In genomic region chr3:194137314-194138097, GRCh38 we compare ENCODE assay signal across 8 cellular contexts. TPM values are rescaled to one million over a fixed set of nuclear protein-coding genes. Genes with fewer than 3 reads are reported as not detected.
DNase-seq lines count a peak whose midpoint lies in the region; ATAC-seq and TF ChIP-seq lines count a peak whose summit lies in the region.

No MANE protein-coding gene starts in this region.

- peak; percentile 39 for ATAC-seq in GM21447 (IDR thresholded peaks at IDR 0.05; ENCODE audit: unreplicated experiment)

- DNase-seq in EL = peak; percentile 58
- DNase-seq in T-helper 2 cell = peak in 4 of 5 experiments; percentile 20 to 42 (median 30)
- peak; percentile 72 for DNase-seq in MCF 10A (ENCODE audit: unreplicated experiment)
- DNase-seq in iris pigment epithelial cell (ENCODE audit: low read depth) = peak; percentile 69
- peak; percentile 41 for DNase-seq in stimulated activated CD4-positive, alpha-beta T cell treated with anti-CD3 and anti-CD28 coated beads, Interleukin-12 subunit alpha, Interleukin-12 subunit beta, amount 100 ng/mL, for 4 hours
- no peak for DNase-seq in NCI-H1048 (lab: John Stamatoyannopoulos, UW)

- H3K27ac Mint-ChIP-seq in MCF 10A (ENCODE audit: low read depth, unreplicated experiment) = peak overlapping the region; percentile 74

- intact Hi-C loops in MCF 10A (cut with micrococcal nuclease) = loop anchor here (2.0 to 10.0 kb wide), 2 partner anchors 267 to 473 kb away; no protein-coding TSS in a partner anchor

- TF ChIP-seq CTCF in MCF 10A (IDR thresholded peaks at IDR 0.05; ENCODE audit: unreplicated experiment) = peak; percentile 53

- H3K27me3 Mint-ChIP-seq in MCF 10A (ENCODE audit: insufficient read depth, unreplicated experiment) = no peaks in the 10 kb centered on the region

- no peaks in the 10 kb centered on the region for H3K9me3 Mint-ChIP-seq in MCF 10A (ENCODE audit: unreplicated experiment)

- BruUV-seq in MCF 10A (replicated peaks; lab: Mats Ljungman, UMichigan) = no TSS peak

- POLR2A ChIA-PET in MCF 10A (lab: Yijun Ruan, JAX) = interaction anchor here (0.7 to 10.1 kb wide), 18 partner anchors 24 to 355 kb away, joined by 3 to 193 read pairs (median 18); no protein-coding TSS in a partner anchor

- TF ChIP-seq EP300 in Ishikawa (IDR thresholded peaks at IDR 0.05; ENCODE audit: borderline replicate concordance) = peak; percentile 88

- TF ChIP-seq RAD21 in Ishikawa (IDR thresholded peaks at IDR 0.05; ENCODE audit: low read depth) = peak; percentile 49; the same call in 1 of the 2 replicates

- peaks cover 36% of the 10 kb centered on the region for H3K36me3 Mint-ChIP-seq in MCF 10A (ENCODE audit: insufficient read depth, unreplicated experiment)

- peak overlapping the region; percentile 97 for H3K4me3 Mint-ChIP-seq in MCF 10A (ENCODE audit: unreplicated experiment)

- CTCF ChIA-PET in MCF 10A (lab: Yijun Ruan, JAX) = interaction anchor here (0.7 to 6.0 kb wide), 9 partner anchors 49 to 357 kb away, joined by 3 to 45 read pairs (median 5); no protein-coding TSS in a partner anchor

- H3K4me1 Mint-ChIP-seq in MCF 10A (ENCODE audit: insufficient read depth, unreplicated experiment) = peaks cover 35% of the 10 kb centered on the region

TF ChIP-seq in Ishikawa, 13 proteins besides CTCF, POLR2A, EP300 and RAD21:
- TF ChIP-seq ZBTB7A (IDR thresholded peaks at IDR 0.05; ENCODE audit: low read depth) (peak; percentile 48), USF1 (IDR thresholded peaks at IDR 0.05) (peak; percentile 47), FOXM1 (IDR thresholded peaks at IDR 0.05; ENCODE audit: borderline replicate concordance, low read depth) (peak; percentile 61), YY1 (IDR thresholded peaks at IDR 0.05; ENCODE audit: low read depth) (no peak), TCF12 (IDR thresholded peaks at IDR 0.05; ENCODE audit: low read depth) (peak; percentile 88), CEBPB (IDR thresholded peaks at IDR 0.05) (no peak), TAF1 (IDR thresholded peaks at IDR 0.05; ENCODE audit: low read depth) (no peak), TEAD4 (IDR thresholded peaks at IDR 0.05) (peak; percentile 69), CREB1 (IDR thresholded peaks at IDR 0.05; ENCODE audit: low read depth) (no peak), NFIC (IDR thresholded peaks at IDR 0.05) (peak; percentile 92), EGR1 (IDR thresholded peaks at IDR 0.05) (peak; percentile 23; the same call in 1 of the 2 replicates)
- TF ChIP-seq, protein P1, sequence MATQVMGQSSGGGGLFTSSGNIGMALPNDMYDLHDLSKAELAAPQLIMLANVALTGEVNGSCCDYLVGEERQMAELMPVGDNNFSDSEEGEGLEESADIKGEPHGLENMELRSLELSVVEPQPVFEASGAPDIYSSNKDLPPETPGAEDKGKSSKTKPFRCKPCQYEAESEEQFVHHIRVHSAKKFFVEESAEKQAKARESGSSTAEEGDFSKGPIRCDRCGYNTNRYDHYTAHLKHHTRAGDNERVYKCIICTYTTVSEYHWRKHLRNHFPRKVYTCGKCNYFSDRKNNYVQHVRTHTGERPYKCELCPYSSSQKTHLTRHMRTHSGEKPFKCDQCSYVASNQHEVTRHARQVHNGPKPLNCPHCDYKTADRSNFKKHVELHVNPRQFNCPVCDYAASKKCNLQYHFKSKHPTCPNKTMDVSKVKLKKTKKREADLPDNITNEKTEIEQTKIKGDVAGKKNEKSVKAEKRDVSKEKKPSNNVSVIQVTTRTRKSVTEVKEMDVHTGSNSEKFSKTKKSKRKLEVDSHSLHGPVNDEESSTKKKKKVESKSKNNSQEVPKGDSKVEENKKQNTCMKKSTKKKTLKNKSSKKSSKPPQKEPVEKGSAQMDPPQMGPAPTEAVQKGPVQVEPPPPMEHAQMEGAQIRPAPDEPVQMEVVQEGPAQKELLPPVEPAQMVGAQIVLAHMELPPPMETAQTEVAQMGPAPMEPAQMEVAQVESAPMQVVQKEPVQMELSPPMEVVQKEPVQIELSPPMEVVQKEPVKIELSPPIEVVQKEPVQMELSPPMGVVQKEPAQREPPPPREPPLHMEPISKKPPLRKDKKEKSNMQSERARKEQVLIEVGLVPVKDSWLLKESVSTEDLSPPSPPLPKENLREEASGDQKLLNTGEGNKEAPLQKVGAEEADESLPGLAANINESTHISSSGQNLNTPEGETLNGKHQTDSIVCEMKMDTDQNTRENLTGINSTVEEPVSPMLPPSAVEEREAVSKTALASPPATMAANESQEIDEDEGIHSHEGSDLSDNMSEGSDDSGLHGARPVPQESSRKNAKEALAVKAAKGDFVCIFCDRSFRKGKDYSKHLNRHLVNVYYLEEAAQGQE (IDR thresholded peaks at IDR 0.05; ENCODE audit: low read depth) = 0 out of 2 replicates have a peak, but pooled peaks have one; percentile 22
- TF ChIP-seq, protein P2, sequence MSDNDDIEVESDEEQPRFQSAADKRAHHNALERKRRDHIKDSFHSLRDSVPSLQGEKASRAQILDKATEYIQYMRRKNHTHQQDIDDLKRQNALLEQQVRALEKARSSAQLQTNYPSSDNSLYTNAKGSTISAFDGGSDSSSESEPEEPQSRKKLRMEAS (IDR thresholded peaks at IDR 0.05) = peak; percentile 90

RNA-seq across cellular contexts. Expression of gene HES1, which starts 1.6 kb away (rescaled TPM):
- total RNA-seq in MCF 10A (2022) = 34.6 and 37.8 TPM in 2 replicates
